In the genomic region with DNA sequence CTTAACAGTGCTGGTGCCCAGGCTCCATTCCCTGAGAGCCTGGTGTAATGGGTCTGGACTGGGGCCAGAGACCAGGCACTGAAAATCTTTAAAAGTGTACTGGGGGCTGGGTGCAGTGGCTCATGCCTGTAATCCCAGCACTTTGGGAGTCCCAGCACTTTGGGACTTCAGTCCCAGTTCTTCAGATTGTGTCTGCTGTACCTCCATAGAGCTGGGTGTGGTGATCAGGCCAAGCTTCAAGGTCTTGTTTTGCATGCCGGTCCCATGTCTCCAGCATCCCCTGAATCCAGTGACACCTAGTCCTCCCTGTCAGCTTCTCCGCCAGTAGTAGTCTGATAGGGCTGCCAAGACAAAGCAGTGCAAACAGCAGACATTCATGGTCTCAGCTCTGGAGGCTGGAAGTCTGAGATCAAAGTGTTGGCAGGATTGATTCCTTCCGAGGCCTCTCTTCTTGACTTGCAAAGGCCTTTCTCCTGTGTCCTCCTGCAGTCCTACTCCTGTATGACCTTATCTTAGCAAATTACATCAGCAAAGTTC, we compare ENCODE assay signal across 19 cellular contexts.
DNase-seq lines count a peak whose midpoint lies in the region; ATAC-seq, FAIRE-seq and TF ChIP-seq lines count a peak whose summit lies in the region.
"Had no signal": no experiment of that assay in that cellular context is flagged by ENCODE, and none has a peak within 500 bp of the region (broad histone marks: within the 10 kb centered on the region; RNA-seq: fewer than 3 reads in every experiment).

No MANE protein-coding gene starts in this region.

- H3K79me2 ChIP-seq in Karpas-422 (ENCODE audit: low read length) (no peaks in the 10 kb centered on the region), H9 (ENCODE audit: insufficient read depth, low read length) (no peaks in the 10 kb centered on the region)

- no peak overlapping the region for H2BK12ac ChIP-seq in H9 (ENCODE audit: insufficient read length, low read depth, low read length)

- H3K4me3 ChIP-seq in Karpas-422 (ENCODE audit: low read length) (peak overlapping the region; percentile 21; the same call in 1 of the 2 replicates), bronchial epithelial cell (ENCODE audit: low read depth, low read length) (no peak overlapping the region)
- H3K4me3 ChIP-seq: A549, GM23248 had no signal

- no peak overlapping the region; a peak in 1 of 7 replicates for H3K27ac Mint-ChIP-seq in H9
- H3K27ac Mint-ChIP-seq: CD8-positive, alpha-beta T cell had no signal

- H3K23me2 ChIP-seq in H9 (ENCODE audit: insufficient read length, low read depth, low read length, poor library complexity, severe bottlenecking), result no peaks in the 10 kb centered on the region

- H3K18ac ChIP-seq in H9 (ENCODE audit: insufficient read length, low read depth, low read length), result no peak overlapping the region

- H2BK15ac ChIP-seq in H9 (ENCODE audit: low read depth, low read length), result no peak overlapping the region

- H3T11ph ChIP-seq in H9 (ENCODE audit: low read length), result no peak overlapping the region

- peaks cover 0 to 6% (median 0%) of the 10 kb centered on the region in 3 experiments; a peak in 2 of 7 replicates for H3K36me3 Mint-ChIP-seq in H9 (ENCODE audit: insufficient read depth in 1 of 3, low read depth in 3 of 3)
- H3K36me3 Mint-ChIP-seq: CD14-positive monocyte; CD8-positive, alpha-beta T cell; IgD-negative memory B cell had no signal

- no peak overlapping the region for H3K27ac ChIP-seq in Karpas-422 (ENCODE audit: low read length)
- no peak overlapping the region for H3K27ac ChIP-seq in H9 (ENCODE audit: insufficient read length, low read depth, low read length)
- H3K27ac ChIP-seq: A549, GM23248 had no signal

- H4K5ac ChIP-seq in H9 (ENCODE audit: insufficient read length, low read depth, low read length), result no peak overlapping the region

- H2AK5ac ChIP-seq in H9 (ENCODE audit: insufficient read length, low read length), result no peak overlapping the region

- H3K9me3 ChIP-seq in Karpas-422 (ENCODE audit: low read length), result no peaks in the 10 kb centered on the region
- no peaks in the 10 kb centered on the region for H3K9me3 ChIP-seq in H9 (ENCODE audit: control insufficient read depth, low read depth, low read length)
- H3K9me3 ChIP-seq: A549 had no signal

- H3K79me1 ChIP-seq in H9 (ENCODE audit: insufficient read depth, low read depth, low read length, poor library complexity, severe bottlenecking), result no peaks in the 10 kb centered on the region

- H2BK5ac ChIP-seq in H9 (ENCODE audit: insufficient read length, low read length), result no peak overlapping the region

- no peak overlapping the region for H2AFZ ChIP-seq in Karpas-422 (ENCODE audit: low read length)
- no peak overlapping the region for H2AFZ ChIP-seq in H9 (ENCODE audit: low read length)
- H2AFZ ChIP-seq: GM23248 had no signal

- no peak overlapping the region for H3K4ac ChIP-seq in H9 (ENCODE audit: low read depth, low read length)

- FAIRE-seq in bronchial epithelial cell (lab: Jason Lieb, UNC), result peak; percentile 55
- FAIRE-seq: A549, D721Med, H54 had no signal

- H3K4me1 Mint-ChIP-seq in H9, result peaks cover 5 to 7% of the 10 kb centered on the region in 2 experiments

- H3K36me3 ChIP-seq in Karpas-422 (ENCODE audit: insufficient read depth, low read length), result no peaks in the 10 kb centered on the region
- H3K36me3 ChIP-seq in bronchial epithelial cell (ENCODE audit: control insufficient read depth, insufficient read depth, low read length), result no peaks in the 10 kb centered on the region

- H3K4me1 ChIP-seq in Karpas-422 (ENCODE audit: low read length) (peaks cover 22% of the 10 kb centered on the region), H9 (ENCODE audit: insufficient read depth, low read length) (no peaks in the 10 kb centered on the region)
- H3K4me1 ChIP-seq: A549 had no signal

- DNase-seq in Karpas-422 (no peak), bronchial epithelial cell (ENCODE audit: low read depth) (no peak), H9 (no peak), NCI-H345 (lab: John Stamatoyannopoulos, UW) (no peak), GDM1 (lab: John Stamatoyannopoulos, UW) (no peak)
- DNase-seq: CD8-positive, alpha-beta T cell; COR-L47; DMS153; DMS79 treated with DMSO at 0.1 percent for 48 hours; GF-D8; GM23248; KG1 had no signal

- no peak overlapping the region for H2BK20ac ChIP-seq in H9 (ENCODE audit: low read depth, low read length, poor library complexity, severe bottlenecking)

- no peak overlapping the region for H3K14ac ChIP-seq in H9 (ENCODE audit: insufficient read depth, low read length)

- no peak for TF ChIP-seq CTCF in bronchial epithelial cell (IDR thresholded peaks at IDR 0.05; ENCODE audit: insufficient read depth, low read length, severe bottlenecking)
- TF ChIP-seq CTCF in H9 (conservative IDR thresholded peaks at IDR 0.05), result no peak

- H3K23ac ChIP-seq in H9 (ENCODE audit: insufficient read length, low read depth, low read length), result no peak overlapping the region

- no peak overlapping the region for H3K56ac ChIP-seq in H9 (ENCODE audit: insufficient read length, low read depth, low read length)

- H4K8ac ChIP-seq in H9 (replicated peaks; ENCODE audit: insufficient read length, low read depth, low read length), result no peak overlapping the region

- no peaks in the 10 kb centered on the region for H3K9me2 ChIP-seq in Karpas-422 (replicated peaks; ENCODE audit: insufficient read depth, low read length)

- ATAC-seq in GM18909 (IDR thresholded peaks at IDR 0.05; ENCODE audit: poor library complexity, unreplicated experiment), result peak; percentile 6
- ATAC-seq in GM21367 (IDR thresholded peaks at IDR 0.05; ENCODE audit: unreplicated experiment), result no peak
- ATAC-seq: A549; CD8-positive, alpha-beta T cell had no signal

- no peaks in the 10 kb centered on the region for H3K27me3 ChIP-seq in Karpas-422 (ENCODE audit: low read length)
- no peaks in the 10 kb centered on the region for H3K27me3 ChIP-seq in bronchial epithelial cell (ENCODE audit: control insufficient read depth, insufficient read depth, low read length)
- H3K27me3 ChIP-seq in H9 (ENCODE audit: insufficient read depth, low read length), result no peaks in the 10 kb centered on the region

- H3K4me2 ChIP-seq in Karpas-422 (ENCODE audit: low read depth, low read length, poor library complexity, severe bottlenecking) (peak overlapping the region; percentile 32), H9 (ENCODE audit: insufficient read depth, insufficient read length, low read length) (no peak overlapping the region)
- H3K4me2 ChIP-seq: A549 had no signal

- H3K4me3 Mint-ChIP-seq in H9, result no peak overlapping the region
- H3K4me3 Mint-ChIP-seq: CD14-positive monocyte; CD8-positive, alpha-beta T cell had no signal

- H3K9ac ChIP-seq in Karpas-422 (ENCODE audit: low read length) (no peak overlapping the region), H9 (ENCODE audit: extremely low read depth, insufficient read length, low read length) (no peak overlapping the region)
- H3K9ac ChIP-seq: GM23248 had no signal

- H3K9me3 Mint-ChIP-seq in H9, result peaks cover 7 to 8% of the 10 kb centered on the region in 2 experiments
- H3K9me3 Mint-ChIP-seq: CD8-positive, alpha-beta T cell; IgD-negative memory B cell had no signal

- H4K20me1 ChIP-seq in Karpas-422 (ENCODE audit: insufficient read depth, low read depth, low read length) (peaks cover 15% of the 10 kb centered on the region; the same call in 1 of the 2 replicates), H9 (ENCODE audit: control insufficient read depth, insufficient read depth, insufficient read length) (no peaks in the 10 kb centered on the region)

- no CpG with 5 or more reads among the region's 3 CpGs for WGBS in H9 (ENCODE audit: extremely low coverage, insufficient read length, low lambda C conversion rate)

- H2BK120ac ChIP-seq in H9 (ENCODE audit: low read depth, low read length, poor library complexity, severe bottlenecking), result no peak overlapping the region

- no peak overlapping the region for H4K91ac ChIP-seq in H9 (ENCODE audit: insufficient read length, low read depth, low read length)

- H3K27me3 Mint-ChIP-seq in H9 (ENCODE audit: low read depth), result peaks cover 2% of the 10 kb centered on the region
